In genomic region chr3:2706144-2706835, GRCh38 we compare ENCODE assay signal across 27 cellular contexts.
"Had no signal": no experiment of that assay in that cellular context is flagged by ENCODE, and none has a peak within 500 bp of the region (broad histone marks: within the 10 kb centered on the region; RNA-seq: fewer than 3 reads in every experiment).

No MANE protein-coding gene starts in this region.

- ATAC-seq: effector memory CD8-positive, alpha-beta T cell; esophagus mucosa; left lung; upper lobe of right lung had no signal

- FAIRE-seq: bronchial epithelial cell, endothelial cell of umbilical vein had no signal

- H3K4me1 ChIP-seq: colonic mucosa, left lung, sigmoid colon, upper lobe of right lung had no signal

- H3K4me3 Mint-ChIP-seq: activated naive CD8-positive, alpha-beta T cell; effector memory CD8-positive, alpha-beta T cell; naive B cell; neural crest cell had no signal

- H3K9me3 ChIP-seq: colonic mucosa, left lung, sigmoid colon, upper lobe of right lung had no signal

- H3K4me3 ChIP-seq: colonic mucosa, dorsolateral prefrontal cortex, left lung, lung, sigmoid colon, upper lobe of right lung had no signal

- DNase-seq: activated CD4-positive, CD25-positive, alpha-beta regulatory T cell treated with anti-CD3 and anti-CD28 coated beads, Interleukin-2, amount 50 U/mL, for 72 hours; activated gamma-delta T cell treated with Interleukin-2 at 50 U/mL for 16 hours; amniotic stem cell; colonic mucosa; dorsolateral prefrontal cortex; effector memory CD8-positive, alpha-beta T cell; foreskin melanocyte; glutamatergic neuron; hippocampal formation; kidney glomerular epithelial cell; naive B cell; occipital lobe; posterior cingulate gyrus; sigmoid colon; stimulated activated CD4-positive, alpha-beta T cell treated with anti-CD3 and anti-CD28 coated beads, Interleukin-2, amount 100 ng/mL, for 48 hours; stimulated activated CD8-positive, alpha-beta memory T cell treated with anti-CD3 and anti-CD28 coated beads, Interleukin-4, amount 100 ng/mL, for 48 hours; stimulated activated naive CD4-positive, alpha-beta T cell; T-helper 1 cell; upper lobe of right lung; WERI-Rb-1 had no signal

- H3K27me3 Mint-ChIP-seq: naive B cell had no signal

- H3K4me1 Mint-ChIP-seq: naive B cell had no signal

- H3K36me3 Mint-ChIP-seq: activated naive CD8-positive, alpha-beta T cell; naive B cell had no signal

- H3K27me3 ChIP-seq: colonic mucosa, dorsolateral prefrontal cortex, left lung, sigmoid colon, upper lobe of right lung had no signal

- H3K27ac ChIP-seq: colonic mucosa, dorsolateral prefrontal cortex, left lung, sigmoid colon, upper lobe of right lung, WERI-Rb-1 had no signal

- H3K27ac Mint-ChIP-seq: activated naive CD8-positive, alpha-beta T cell; effector memory CD8-positive, alpha-beta T cell had no signal

- H3K36me3 ChIP-seq: colonic mucosa, left lung, sigmoid colon, upper lobe of right lung, WERI-Rb-1 had no signal

- H3K9me3 Mint-ChIP-seq: effector memory CD8-positive, alpha-beta T cell; naive B cell; neural crest cell had no signal
